ENCODE assay signal across 11 cellular contexts in genomic region chr13:26784704-26785639, GRCh38. TPM values are rescaled to one million over a fixed set of nuclear protein-coding genes. Genes with fewer than 3 reads are reported as not detected.
DNase-seq lines count a peak whose midpoint lies in the region; ATAC-seq, FAIRE-seq and TF ChIP-seq lines count a peak whose summit lies in the region.
"Had no signal": no experiment of that assay in that cellular context is flagged by ENCODE, and none has a peak within 500 bp of the region (broad histone marks: within the 10 kb centered on the region; RNA-seq: fewer than 3 reads in every experiment).

No MANE protein-coding gene starts in this region.

- peaks cover 6% of the 10 kb centered on the region for H3K27me3 ChIP-seq in DND-41 (ENCODE audit: insufficient read depth, low read length, poor library complexity)

- H3K4me2 ChIP-seq in DND-41 (ENCODE audit: insufficient read depth, low read length) = peak overlapping the region; percentile 63

- no peak for FAIRE-seq in urothelium cell line (lab: Jason Lieb, UNC)

- peak overlapping the region; percentile 44; the same call in 1 of the 2 replicates for H3K4me3 Mint-ChIP-seq in HFFc6
- H3K4me3 Mint-ChIP-seq in WTC11 = peak overlapping the region; percentile 68

- H3K36me3 ChIP-seq in DND-41 (ENCODE audit: insufficient read depth, low read length) = no peaks in the 10 kb centered on the region

- H3K9me3 Mint-ChIP-seq in HFFc6 (no peaks in the 10 kb centered on the region; the same call in 1 of the 2 replicates), WTC11 (peaks cover 15% of the 10 kb centered on the region)

- TF ChIP-seq CTCF in DND-41 (IDR thresholded peaks at IDR 0.05; ENCODE audit: borderline replicate concordance, extremely low read depth, low read length, poor library complexity, severe bottlenecking) (no peak), HFFc6 (IDR thresholded peaks at IDR 0.05) (no peak), WTC11 (IDR thresholded peaks at IDR 0.05) (no peak)

- POLR2A ChIA-PET in WTC11 (lab: Charles Lee) = no interaction called here

- CTCF ChIA-PET in WTC11 (lab: Charles Lee) = interaction anchor here (3.5 kb wide), 1 partner anchor 88 kb away, joined by 14 read pairs; no protein-coding TSS in a partner anchor

- H3K4me1 Mint-ChIP-seq in HFFc6 (ENCODE audit: low read depth) = peaks cover 9% of the 10 kb centered on the region; the same call in 1 of the 2 replicates
- peaks cover 27% of the 10 kb centered on the region for H3K4me1 Mint-ChIP-seq in WTC11

- peak overlapping the region; percentile 64 for H2AFZ ChIP-seq in DND-41 (ENCODE audit: low read depth, low read length)

- peak overlapping the region in 1 of 2 experiments; percentile 52; a peak in 2 of 4 replicates for H3K4me3 ChIP-seq in DND-41 (ENCODE audit: low read depth in 1 of 2, low read length in 2 of 2)
- H3K4me3 ChIP-seq in iPS-18c (ENCODE audit: insufficient read depth, low read depth, low read length) = peak overlapping the region; percentile 49

- H3K9ac ChIP-seq in DND-41 (ENCODE audit: low read depth, low read length) = peak overlapping the region; percentile 43

- no peak overlapping the region; the same call in 1 of the 2 replicates for H3K27ac ChIP-seq in DND-41 (ENCODE audit: low read length)

- ATAC-seq in DND-41 (ENCODE audit: insufficient read depth, low read depth) = peak; percentile 39
- ATAC-seq in WTC11 = peak; percentile 51
- no peak for ATAC-seq in GM21528 (IDR thresholded peaks at IDR 0.05; ENCODE audit: low FRiP score, unreplicated experiment)

- H4K20me1 ChIP-seq in DND-41 (ENCODE audit: insufficient read depth, low read length) = no peaks in the 10 kb centered on the region

- peaks cover 16% of the 10 kb centered on the region for H3K27me3 Mint-ChIP-seq in HFFc6 (ENCODE audit: insufficient read depth)
- no peaks in the 10 kb centered on the region; the same call in none of the 2 replicates for H3K27me3 Mint-ChIP-seq in WTC11 (ENCODE audit: low read depth)

- DNase-seq in DND-41 (peak; percentile 28), HFFc6 (no peak), WTC11 (ENCODE audit: low spot score) (peak; percentile 30), DMS53 (lab: John Stamatoyannopoulos, UW) (no peak), NCI-H2227 (lab: John Stamatoyannopoulos, UW; ENCODE audit: unreplicated experiment) (no peak), urothelium cell line (ENCODE audit: low spot score) (no peak)
- DNase-seq: cortex of kidney had no signal

- H3K9me3 ChIP-seq in DND-41 (ENCODE audit: insufficient read depth, low read length, severe bottlenecking) (peaks cover 2% of the 10 kb centered on the region), iPS-18c (ENCODE audit: control insufficient read depth, insufficient read depth, low read length) (no peaks in the 10 kb centered on the region)

- H3K36me3 Mint-ChIP-seq in HFFc6 (ENCODE audit: low read depth) = no peaks in the 10 kb centered on the region
- no peaks in the 10 kb centered on the region for H3K36me3 Mint-ChIP-seq in WTC11

- peaks cover 20% of the 10 kb centered on the region for H3K4me1 ChIP-seq in DND-41 (ENCODE audit: insufficient read depth, low read length)

- H3K79me2 ChIP-seq in DND-41 (ENCODE audit: insufficient read depth, low read length) = no peaks in the 10 kb centered on the region

- H3K27ac Mint-ChIP-seq in HFFc6 (no peak overlapping the region), WTC11 (no peak overlapping the region)

TF ChIP-seq in WTC11, 78 proteins besides CTCF, POLR2A, EP300 and RAD21:
- TF ChIP-seq EMX1 (CRISPR knock-in tag; IDR thresholded peaks at IDR 0.05) (no peak), USF1 (CRISPR knock-in tag; IDR thresholded peaks at IDR 0.05) (0 out of 2 replicates have a peak, but pooled peaks have one; percentile 33), NFATC4 (CRISPR knock-in tag; IDR thresholded peaks at IDR 0.05) (no peak)
TF ChIP-seq in WTC11: peak in this region for 1.

RNA-seq across cellular contexts. Expression of gene GPR12, which starts 24.4 kb away (rescaled TPM):
- total RNA-seq in HFFc6 (2021; fragmentation: NEBNext Ultra II Directional; extraction: Animal tissue kit (Norgen Biotek cat#: 25700)) = not detected
- 0.07 to 0.09 TPM in 2 of 3 replicates, not detected in the other for total RNA-seq in WTC11 (2021)
- total RNA-seq: myocyte; T-helper 2 cell treated with Interferon-gamma antibody and Interleukin-4, amounts not matched to agents 100 ng/mL and 5 ng/mL, for 36 hours had no signal

Comparison
In these comparisons a context has a peak if more than half of its experiments do, and no peak if none do; other contexts are left out.
1. DNase-seq: peak in DND-41 (single experiment) and WTC11 (single experiment); none in HFFc6 (single experiment), DMS53 (single experiment), NCI-H2227 (single experiment) and urothelium cell line (single experiment).